ENCODE assay signal across 10 cellular contexts in genomic region chr3:159919873-159920272, GRCh38.
A peak's percentile ranks its signal among the peaks of the same experiment; 100 is the strongest.
DNase-seq lines count a peak whose midpoint lies in the region; ATAC-seq, FAIRE-seq and TF ChIP-seq lines count a peak whose summit lies in the region.
"Had no signal": no experiment of that assay in that cellular context is flagged by ENCODE, and none has a peak within 500 bp of the region (broad histone marks: within the 10 kb centered on the region; RNA-seq: fewer than 3 reads in every experiment).

No MANE protein-coding gene starts in this region.

- peaks cover 0 to 2% of the 10 kb centered on the region in 2 donors for H3K9me3 Mint-ChIP-seq in natural killer cell
- H3K9me3 Mint-ChIP-seq in nephron progenitor cell = no peaks in the 10 kb centered on the region
- no peaks in the 10 kb centered on the region for H3K9me3 Mint-ChIP-seq in Caco-2 (ENCODE audit: unreplicated experiment)
- H3K9me3 Mint-ChIP-seq: T-helper 1 cell treated with Interleukin-12 subunit alpha and Interleukin-12 subunit beta and Interleukin-4 antibody, amounts not matched to agents 30 μg/mL and 1 μg/mL, for 36 hours had no signal

- no peak overlapping the region for H2AFZ ChIP-seq in K562 (ENCODE audit: low read depth, low read length)

- TF ChIP-seq POLR2A in K562 (conservative IDR thresholded peaks at IDR 0.05) = no peak

- WGBS in K562 (ENCODE audit: insufficient coverage, low coverage, missing lambda C conversion rate) = 0% methylated on average over 1 of the region's 1 CpG

- DNase-seq in GM12865 (ENCODE audit: low read depth) (peak; percentile 75), K562 (ENCODE audit: extremely low read depth in 1 of 4, low spot score in 3 of 4) (no peak), natural killer cell (no peak), D341Med (ENCODE audit: low spot score) (no peak), nephron progenitor cell (no peak), Caco-2 (no peak)

- intact Hi-C loops in K562 (cut with micrococcal nuclease) (no loop called here), natural killer cell (cut with micrococcal nuclease) (no loop called here), Caco-2 (cut with micrococcal nuclease; ENCODE audit: unreplicated experiment) (no loop called here)

- H3K27ac Mint-ChIP-seq in natural killer cell (no peak overlapping the region), nephron progenitor cell (no peak overlapping the region), Caco-2 (ENCODE audit: unreplicated experiment) (no peak overlapping the region)
- H3K27ac Mint-ChIP-seq: T-helper 1 cell treated with Interleukin-12 subunit alpha and Interleukin-12 subunit beta and Interleukin-4 antibody, amounts not matched to agents 30 μg/mL and 1 μg/mL, for 36 hours had no signal

- H3K27me3 ChIP-seq in K562 (ENCODE audit: control insufficient read depth in 2 of 2, insufficient read depth in 2 of 2, low read length in 2 of 2) (no peaks in the 10 kb centered on the region), Caco-2 (replicated peaks; ENCODE audit: control insufficient read depth, insufficient read depth, low read length) (no peaks in the 10 kb centered on the region)

- in situ Hi-C loops in K562 (cut with MboI) = no loop called here

- CTCF ChIA-PET in K562 (lab: Yijun Ruan, JAX; ENCODE audit: low intra/inter-chr PET ratio) = no interaction called here
- CTCF ChIA-PET in Caco-2 (lab: Charles Lee) = no interaction called here

- no peak overlapping the region for H3K4me2 ChIP-seq in K562 (ENCODE audit: insufficient read depth, low read length)

- BruUV-seq in K562 (replicated peaks; lab: Mats Ljungman, UMichigan) (no TSS peak), Caco-2 (replicated peaks; lab: Mats Ljungman, UMichigan) (no TSS peak)

- H3K36me3 ChIP-seq in K562 (ENCODE audit: control insufficient read depth, insufficient read depth, low read length) (no peaks in the 10 kb centered on the region), Caco-2 (ENCODE audit: control insufficient read depth, insufficient read depth, low read length) (no peaks in the 10 kb centered on the region)

- FAIRE-seq in K562 (lab: Jason Lieb, UNC) = no peak
- FAIRE-seq: keratinocyte had no signal

- H3K4me3 ChIP-seq in GM12865 (ENCODE audit: low read depth, low read length) = no peak overlapping the region
- no peak overlapping the region for H3K4me3 ChIP-seq in K562
- no peak overlapping the region for H3K4me3 ChIP-seq in Caco-2 (ENCODE audit: low read depth, low read length)

- H3K4me1 Mint-ChIP-seq in natural killer cell = no peaks in the 10 kb centered on the region
- H3K4me1 Mint-ChIP-seq in nephron progenitor cell = no peaks in the 10 kb centered on the region
- H3K4me1 Mint-ChIP-seq in Caco-2 (ENCODE audit: low read depth, unreplicated experiment) = no peaks in the 10 kb centered on the region

- H3K9me1 ChIP-seq in K562 (ENCODE audit: control insufficient read depth, insufficient read depth, low read length) = no peaks in the 10 kb centered on the region

- TF ChIP-seq RAD21 in K562 (CRISPR knock-in tag; conservative IDR thresholded peaks at IDR 0.05 in 1 of 2, IDR thresholded peaks at IDR 0.05 in 1 of 2) = no peak

- peak; percentile 74 for ATAC-seq in GM21526 (IDR thresholded peaks at IDR 0.05; ENCODE audit: low FRiP score, unreplicated experiment)
- ATAC-seq in HG03342 (IDR thresholded peaks at IDR 0.05; ENCODE audit: unreplicated experiment) = peak; percentile 78
- ATAC-seq in K562 = no peak
- ATAC-seq in natural killer cell = no peak

- H3K9ac ChIP-seq in K562 (ENCODE audit: insufficient read depth in 1 of 2, low read depth in 2 of 2, low read length in 2 of 2) = no peak overlapping the region

- H3K27me3 Mint-ChIP-seq in natural killer cell (ENCODE audit: low read depth in 2 of 2) (peaks cover 0 to 8% of the 10 kb centered on the region in 2 donors), nephron progenitor cell (ENCODE audit: low read depth, poor library complexity) (peaks cover 6% of the 10 kb centered on the region), Caco-2 (ENCODE audit: insufficient read depth, unreplicated experiment) (no peaks in the 10 kb centered on the region)

- H3K27ac ChIP-seq in K562 (ENCODE audit: extremely low read depth, low read depth, low read length) = no peak overlapping the region

- POLR2A ChIA-PET in K562 (lab: Yijun Ruan, JAX) = no interaction called here
- POLR2A ChIA-PET in Caco-2 (lab: Charles Lee) = no interaction called here

- TF ChIP-seq CTCF in GM12865 (IDR thresholded peaks at IDR 0.05; ENCODE audit: insufficient read depth, low read depth, low read length, missing control alignments) = no peak
- no peak for TF ChIP-seq CTCF in K562 (IDR thresholded peaks at IDR 0.05 in 2 of 3, conservative IDR thresholded peaks at IDR 0.05 in 1 of 3; ENCODE audit: insufficient read depth in 2 of 3, low read depth in 1 of 3, low read length in 3 of 3)
- TF ChIP-seq CTCF in natural killer cell (IDR thresholded peaks at IDR 0.05) = no peak
- TF ChIP-seq CTCF in nephron progenitor cell (IDR thresholded peaks at IDR 0.05) = no peak
- TF ChIP-seq CTCF in Caco-2 (IDR thresholded peaks at IDR 0.05; ENCODE audit: insufficient read depth in 1 of 2, low read depth in 1 of 2, low read length in 1 of 2, severe bottlenecking in 1 of 2, unreplicated experiment in 1 of 2) = no peak

- no peak for TF ChIP-seq EP300 in K562 (IDR thresholded peaks at IDR 0.05; ENCODE audit: low read length)

- H3K79me2 ChIP-seq in K562 (ENCODE audit: control insufficient read depth, insufficient read depth, low read length) = no peaks in the 10 kb centered on the region

- no peak overlapping the region for H3K4me3 Mint-ChIP-seq in natural killer cell
- no peak overlapping the region for H3K4me3 Mint-ChIP-seq in nephron progenitor cell
- no peak overlapping the region for H3K4me3 Mint-ChIP-seq in Caco-2 (ENCODE audit: unreplicated experiment)
- H3K4me3 Mint-ChIP-seq: T-helper 1 cell treated with Interleukin-12 subunit alpha and Interleukin-12 subunit beta and Interleukin-4 antibody, amounts not matched to agents 30 μg/mL and 1 μg/mL, for 36 hours had no signal

- H4K20me1 ChIP-seq in K562 (replicated peaks; ENCODE audit: control insufficient read depth, insufficient read depth, low read length) = no peaks in the 10 kb centered on the region

- no peaks in the 10 kb centered on the region for H3K36me3 Mint-ChIP-seq in natural killer cell
- no peaks in the 10 kb centered on the region for H3K36me3 Mint-ChIP-seq in nephron progenitor cell (ENCODE audit: low read depth)
- no peaks in the 10 kb centered on the region for H3K36me3 Mint-ChIP-seq in Caco-2 (ENCODE audit: insufficient read depth, unreplicated experiment)

- H3K9me3 ChIP-seq in K562 (replicated peaks; ENCODE audit: control insufficient read depth, insufficient read depth, low read depth, low read length) = no peaks in the 10 kb centered on the region
- no peaks in the 10 kb centered on the region for H3K9me3 ChIP-seq in Caco-2

- H3K4me1 ChIP-seq in K562 (replicated peaks in 1 of 2; ENCODE audit: control insufficient read depth in 2 of 2, insufficient read depth in 2 of 2, low read length in 2 of 2) = no peaks in the 10 kb centered on the region
- no peaks in the 10 kb centered on the region for H3K4me1 ChIP-seq in Caco-2

TF ChIP-seq in K562, 482 proteins besides CTCF, POLR2A, EP300 and RAD21:
- no peak for TF ChIP-seq RNF219 (CRISPR knock-in tag; IDR thresholded peaks at IDR 0.05)
- TF ChIP-seq ZNF316 (IDR thresholded peaks at IDR 0.05) = peak; percentile 34; the same call in 1 of the 2 replicates
- TF ChIP-seq NFE2 (IDR thresholded peaks at IDR 0.05; ENCODE audit: low read depth) = peak; percentile 31; the same call in 1 of the 2 replicates

Comparison
In these comparisons a context has a peak if more than half of its experiments do, and no peak if none do; other contexts are left out.
1. ATAC-seq: peak in GM21526 (single experiment) and HG03342 (single experiment); none in K562 (single experiment) and natural killer cell (0 of 3).